8 cellular contexts compared by ENCODE assay signal in the genomic region with DNA sequence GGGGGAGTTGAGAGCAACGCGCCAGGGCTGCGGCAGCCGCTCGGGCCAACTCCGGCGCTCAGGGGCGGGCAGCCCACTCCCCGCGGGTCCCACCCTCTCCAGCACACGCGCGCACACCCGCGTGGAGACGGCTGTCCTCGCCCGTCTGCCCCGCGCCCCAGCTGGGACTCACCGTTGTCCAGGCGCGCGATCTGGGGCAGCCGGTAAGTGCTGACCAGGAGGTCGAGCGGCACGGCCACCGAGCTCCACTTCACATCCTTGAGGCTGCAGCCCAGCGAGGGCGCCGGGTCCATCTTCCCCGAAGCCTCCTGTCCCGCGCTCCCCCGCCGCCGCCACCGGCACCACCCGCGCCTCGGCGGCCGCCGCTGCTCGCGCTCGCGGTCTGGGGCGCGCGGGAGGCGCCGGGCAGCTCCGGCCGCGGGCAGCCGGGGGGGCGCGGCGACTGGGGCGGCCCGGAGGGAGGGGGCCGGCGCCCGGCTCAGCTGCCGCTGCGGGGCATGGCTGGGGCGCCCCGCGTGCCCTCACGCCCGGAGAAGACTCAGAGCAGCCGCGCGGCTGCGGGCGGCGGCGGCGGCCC. TPM values are rescaled to one million over a fixed set of nuclear protein-coding genes. Genes with fewer than 3 reads are reported as not detected.
DNase-seq lines count a peak whose midpoint lies in the region; ATAC-seq, FAIRE-seq and TF ChIP-seq lines count a peak whose summit lies in the region.

No MANE protein-coding gene starts in this region.

- H4K20me1 ChIP-seq in OCI-LY3 (ENCODE audit: insufficient read depth, low read length), result no peaks in the 10 kb centered on the region

- H3K4me3 ChIP-seq in OCI-LY3 (ENCODE audit: low read length) (peak overlapping the region; percentile 92), bronchial epithelial cell (ENCODE audit: low read depth, low read length) (peak overlapping the region; percentile 81), stomach (peak overlapping the region; percentile 71 to 92 (median 82))

- H3K9ac ChIP-seq in OCI-LY3 (ENCODE audit: low read length), result peak overlapping the region; percentile 59; the same call in 1 of the 2 replicates

- no peak for TF ChIP-seq EP300 in stomach (IDR thresholded peaks at IDR 0.05)

- ATAC-seq in GM19351 (IDR thresholded peaks at IDR 0.05; ENCODE audit: unreplicated experiment) (peak; percentile 1), GM19467 (IDR thresholded peaks at IDR 0.05; ENCODE audit: unreplicated experiment) (no peak)

- H2AFZ ChIP-seq in OCI-LY3 (ENCODE audit: low read depth, low read length), result peak overlapping the region; percentile 40

- H3K9me3 ChIP-seq in OCI-LY3 (ENCODE audit: insufficient read depth, low read length) (no peaks in the 10 kb centered on the region), stomach (no peaks in the 10 kb centered on the region)

- no peaks in the 10 kb centered on the region for H3K36me3 ChIP-seq in OCI-LY3 (replicated peaks; ENCODE audit: low read depth, low read length)
- H3K36me3 ChIP-seq in bronchial epithelial cell (ENCODE audit: control insufficient read depth, insufficient read depth, low read length), result no peaks in the 10 kb centered on the region
- H3K36me3 ChIP-seq in stomach, result no peaks in the 10 kb centered on the region

- TF ChIP-seq POLR2A in stomach (IDR thresholded peaks at IDR 0.05), result no peak

- DNase-seq in Ammon's horn (ENCODE audit: low spot score), result peak; percentile 50
- DNase-seq in bronchial epithelial cell (ENCODE audit: low read depth), result no peak
- DNase-seq in kidney glomerular epithelial cell (lab: John Stamatoyannopoulos, UW), result peak; percentile 33
- peak; percentile 45 for DNase-seq in stomach
- no peak for DNase-seq in HuH-7.5 (ENCODE audit: low spot score)

- intact Hi-C loops in stomach (cut with DNase I; ENCODE audit: low total_unique reads), result loop anchor here (5.0 to 10.0 kb wide), 2 partner anchors 183 to 305 kb away; no protein-coding TSS in a partner anchor

- no peak for FAIRE-seq in bronchial epithelial cell (lab: Jason Lieb, UNC)

- peaks cover 24% of the 10 kb centered on the region for H3K27me3 ChIP-seq in OCI-LY3 (ENCODE audit: low read depth, low read length)
- H3K27me3 ChIP-seq in bronchial epithelial cell (ENCODE audit: control insufficient read depth, insufficient read depth, low read length), result no peaks in the 10 kb centered on the region
- H3K27me3 ChIP-seq in stomach, result no peaks in the 10 kb centered on the region

- no peaks in the 10 kb centered on the region for H3K79me2 ChIP-seq in OCI-LY3 (ENCODE audit: low read length)

- peak overlapping the region; percentile 85 for H3K4me2 ChIP-seq in OCI-LY3 (ENCODE audit: low read length)

- 0 to 1% (median 0%) methylated on average over 6 to 80 of the region's 81 CpGs for WGBS in stomach, 5 donors

- H3K4me1 ChIP-seq in OCI-LY3 (ENCODE audit: low read length) (peaks cover 23% of the 10 kb centered on the region), stomach (peaks cover 8 to 48% (median 31%) of the 10 kb centered on the region in 4 donors)

- no peak for TF ChIP-seq CTCF in OCI-LY3 (IDR thresholded peaks at IDR 0.05; ENCODE audit: low read depth, low read length)
- no peak for TF ChIP-seq CTCF in bronchial epithelial cell (IDR thresholded peaks at IDR 0.05; ENCODE audit: insufficient read depth, low read length, severe bottlenecking)
- no peak for TF ChIP-seq CTCF in stomach (IDR thresholded peaks at IDR 0.05)

- no peak overlapping the region for H3K27ac ChIP-seq in OCI-LY3 (ENCODE audit: low read length)
- peak overlapping the region; percentile 86 to 94 (median 93) for H3K27ac ChIP-seq in stomach

RNA-seq across cellular contexts. Expression of a gene that starts 0.5 kb away (rescaled TPM):
- total RNA-seq in bronchial epithelial cell (10.0 and 14.1 TPM in 2 replicates), stomach (10 to 100 TPM in 4 of 5 donors, 1 to 10 TPM in 1; 5.2 to 60.3 (median 32.9) TPM)
- polyA plus RNA-seq in stomach, result 10 to 100 TPM in 1 of 3 donors, 1 to 10 TPM in 2; 2.5 to 13.7 (median 4.1) TPM

Comparison
In these comparisons a context has a peak if more than half of its experiments do, and no peak if none do; other contexts are left out.
1. DNase-seq: peak in Ammon's horn (single experiment), kidney glomerular epithelial cell (single experiment) and stomach (single experiment); none in bronchial epithelial cell (single experiment) and HuH-7.5 (single experiment).
2. Peak in every context shown above with its lines, with median percentiles within 50 percentile points of each other: H3K4me3 ChIP-seq.